In genomic region chr3:115336836-115337235, GRCh38 we compare ENCODE assay signal across 30 cellular contexts.
"Had no signal": no experiment of that assay in that cellular context is flagged by ENCODE, and none has a peak within 500 bp of the region (broad histone marks: within the 10 kb centered on the region; RNA-seq: fewer than 3 reads in every experiment).

No MANE protein-coding gene starts in this region.

- H3K4me1 ChIP-seq: adrenal gland, body of pancreas, colonic mucosa had no signal

- H3K9me3 ChIP-seq: adrenal gland, body of pancreas, colonic mucosa, esophagus squamous epithelium had no signal

- FAIRE-seq: endometrium, endothelial cell of umbilical vein, frontal cortex had no signal

- DNase-seq: activated CD4-positive, alpha-beta memory T cell treated with anti-CD3 and anti-CD28 coated beads for 36 hours; activated CD4-positive, alpha-beta T cell treated with anti-CD3 and anti-CD28 coated beads for 36 hours; activated CD4-positive, alpha-beta T cell treated with anti-CD3 and anti-CD28 coated beads, Interleukin-2, amount 10 ng/mL, durations not matched to agents 24 days and 14 days; activated CD4-positive, CD25-positive, alpha-beta regulatory T cell; activated CD4-positive, CD25-positive, alpha-beta regulatory T cell treated with anti-CD3 and anti-CD28 coated beads, Interleukin-2, amount 50 U/mL, for 72 hours; activated CD8-positive, alpha-beta memory T cell treated with anti-CD3 and anti-CD28 coated beads, Interleukin-2, amount 10 ng/mL, durations not matched to agents 7 days and 5 days; activated CD8-positive, alpha-beta memory T cell treated with anti-CD3 and anti-CD28 coated beads, Interleukin-2, amount 50 U/mL, for 4 hours; activated CD8-positive, alpha-beta T cell treated with anti-CD3 and anti-CD28 coated beads, Interleukin-2, amount 10 ng/mL, durations not matched to agents 7 days and 5 days; activated effector memory CD4-positive, alpha-beta T cell treated with anti-CD3 and anti-CD28 coated beads, Interleukin-2, amount 50 U/mL, for 16 hours; activated naive CD4-positive, alpha-beta T cell treated with anti-CD3 and anti-CD28 coated beads for 36 hours; activated naive CD8-positive, alpha-beta T cell treated with anti-CD3 and anti-CD28 coated beads for 36 hours; activated naive CD8-positive, alpha-beta T cell treated with anti-CD3 and anti-CD28 coated beads, Interleukin-2, amount 50 U/mL, for 24 hours; activated T-cell treated with anti-CD3 and anti-CD28 coated beads, Interleukin-2, amount 50 U/mL, for 1 hour; activated T-cell treated with anti-CD3 and anti-CD28 coated beads, Interleukin-2, amount 50 U/mL, for 48 hours; adrenal gland; amygdala; aorta; body of pancreas; central memory CD4-positive, alpha-beta T cell; cerebellar nuclear complex; colonic mucosa; effector CD8-positive, alpha-beta T cell; erythroblast; esophagus squamous epithelium; head of caudate nucleus; T-helper 2 cell had no signal

- H3K27ac ChIP-seq: adrenal gland, body of pancreas, cardiac muscle cell, colonic mucosa, esophagus squamous epithelium had no signal

- H3K36me3 ChIP-seq: adrenal gland, cardiac muscle cell, colonic mucosa, esophagus squamous epithelium had no signal

- H3K4me3 ChIP-seq: adrenal gland, body of pancreas, cardiac muscle cell, colonic mucosa, esophagus squamous epithelium had no signal

- H3K27me3 ChIP-seq: adrenal gland, body of pancreas, cardiac muscle cell, colonic mucosa, esophagus squamous epithelium had no signal

- ATAC-seq: activated CD4-positive, alpha-beta T cell treated with anti-CD3 and anti-CD28 coated beads for 36 hours; activated CD8-positive, alpha-beta memory T cell treated with anti-CD3 and anti-CD28 coated beads, Interleukin-2, amount 10 ng/mL, durations not matched to agents 7 days and 5 days; activated CD8-positive, alpha-beta T cell treated with anti-CD3 and anti-CD28 coated beads, Interleukin-2, amount 10 ng/mL, durations not matched to agents 7 days and 5 days; activated naive CD8-positive, alpha-beta T cell treated with anti-CD3 and anti-CD28 coated beads, Interleukin-2, amount 50 U/mL, for 24 hours; body of pancreas had no signal
